2 cellular contexts compared by ENCODE assay signal in genomic region chr22:41360126-41360525, GRCh38.
A peak's percentile ranks its signal among the peaks of the same experiment; 100 is the strongest.
TF ChIP-seq lines count a peak whose summit lies in the region.

No MANE protein-coding gene starts in this region.

TF ChIP-seq in HepG2, 621 proteins besides CTCF, POLR2A, EP300 and RAD21 (continues in another document):
- TF ChIP-seq KMT2B (CRISPR knock-in tag; IDR thresholded peaks at IDR 0.05) (0 out of 2 replicates have a peak, but pooled peaks have one; percentile 3), HHEX (CRISPR knock-in tag; IDR thresholded peaks at IDR 0.05) (no peak), FOXP4 (CRISPR knock-in tag; IDR thresholded peaks at IDR 0.05) (no peak), PATZ1 (CRISPR knock-in tag; IDR thresholded peaks at IDR 0.05) (peak; percentile 90), IKZF5 (CRISPR knock-in tag; IDR thresholded peaks at IDR 0.05) (peak; percentile 49; the same call in 1 of the 2 replicates), THAP8 (CRISPR knock-in tag; IDR thresholded peaks at IDR 0.05; ENCODE audit: borderline replicate concordance) (no peak), SPEN (CRISPR knock-in tag; IDR thresholded peaks at IDR 0.05; ENCODE audit: low read depth) (peak; percentile 44; the same call in 1 of the 2 replicates), KMT2A (CRISPR knock-in tag; IDR thresholded peaks at IDR 0.05) (no peak), THRA (CRISPR knock-in tag; IDR thresholded peaks at IDR 0.05; ENCODE audit: borderline replicate concordance) (peak; percentile 62; the same call in 1 of the 2 replicates), SMARCC2 (IDR thresholded peaks at IDR 0.05) (no peak), KLF15 (CRISPR knock-in tag; IDR thresholded peaks at IDR 0.05; ENCODE audit: borderline replicate concordance) (no peak), HNRNPLL (IDR thresholded peaks at IDR 0.05; ENCODE audit: low read depth, low read length, poor library complexity, severe bottlenecking) (peak; percentile 30), ELF3 (CRISPR knock-in tag; IDR thresholded peaks at IDR 0.05) (peak; percentile 12; the same call in 1 of the 2 replicates), MED1 (CRISPR knock-in tag; IDR thresholded peaks at IDR 0.05) (peak; percentile 62), ZMYM4 (CRISPR knock-in tag; IDR thresholded peaks at IDR 0.05) (0 out of 2 replicates have a peak, but pooled peaks have one; percentile 17), ZNF20 (CRISPR knock-in tag; IDR thresholded peaks at IDR 0.05) (no peak), SP4 (CRISPR knock-in tag; IDR thresholded peaks at IDR 0.05) (peak; percentile 47; the same call in 1 of the 2 replicates), TFAP4 (IDR thresholded peaks at IDR 0.05; ENCODE audit: borderline replicate concordance, low read depth) (0 out of 2 replicates have a peak, but pooled peaks have one; percentile 23), ZBTB20 (CRISPR knock-in tag; IDR thresholded peaks at IDR 0.05; ENCODE audit: borderline replicate concordance, low read depth) (no peak), THAP11 (CRISPR knock-in tag; IDR thresholded peaks at IDR 0.05) (0 out of 2 replicates have a peak, but pooled peaks have one; percentile 26), SP5 (CRISPR knock-in tag; IDR thresholded peaks at IDR 0.05; ENCODE audit: borderline replicate concordance, low read depth) (no peak), ZMAT3 (CRISPR knock-in tag; conservative IDR thresholded peaks at IDR 0.05) (0 out of 2 replicates have a peak, but pooled peaks have one; percentile 36), FOXA3 (CRISPR knock-in tag; IDR thresholded peaks at IDR 0.05) (peak; percentile 97), ZSCAN29 (CRISPR knock-in tag; conservative IDR thresholded peaks at IDR 0.05) (no peak), KAT8 (CRISPR knock-in tag; IDR thresholded peaks at IDR 0.05) (peak; percentile 36; the same call in 1 of the 2 replicates)

TF ChIP-seq in SK-N-SH treated with all-trans-retinoic acid at 6 μM for 48 hours, 23 proteins besides CTCF, POLR2A, EP300 and RAD21:
- no peak for TF ChIP-seq OSR1 (CRISPR knock-in tag; IDR thresholded peaks at IDR 0.05)
- no peak for TF ChIP-seq ARNTL (CRISPR knock-in tag; IDR thresholded peaks at IDR 0.05; ENCODE audit: borderline replicate concordance, low read depth)
- TF ChIP-seq CSDC2 (CRISPR knock-in tag; IDR thresholded peaks at IDR 0.05) = no peak
- TF ChIP-seq TCF4 (CRISPR knock-in tag; IDR thresholded peaks at IDR 0.05; ENCODE audit: borderline replicate concordance) = no peak
- no peak for TF ChIP-seq CSRNP3 (CRISPR knock-in tag; IDR thresholded peaks at IDR 0.05)
- no peak for TF ChIP-seq SNAI2 (CRISPR knock-in tag; IDR thresholded peaks at IDR 0.05)
- no peak for TF ChIP-seq CREB5 (CRISPR knock-in tag; IDR thresholded peaks at IDR 0.05; ENCODE audit: low read depth)
- no peak for TF ChIP-seq TOX (CRISPR knock-in tag; IDR thresholded peaks at IDR 0.05; ENCODE audit: borderline replicate concordance)
- no peak for TF ChIP-seq ZNF565 (CRISPR knock-in tag; conservative IDR thresholded peaks at IDR 0.05; ENCODE audit: low read depth)
- TF ChIP-seq POU6F1 (CRISPR knock-in tag; IDR thresholded peaks at IDR 0.05; ENCODE audit: borderline replicate concordance, low read depth) = no peak
- no peak for TF ChIP-seq ZNF70 (CRISPR knock-in tag; IDR thresholded peaks at IDR 0.05)
- TF ChIP-seq BACH2 (CRISPR knock-in tag; IDR thresholded peaks at IDR 0.05; ENCODE audit: borderline replicate concordance) = no peak
- no peak for TF ChIP-seq PPARA (CRISPR knock-in tag; IDR thresholded peaks at IDR 0.05; ENCODE audit: borderline replicate concordance)
- no peak for TF ChIP-seq RARB (CRISPR knock-in tag; IDR thresholded peaks at IDR 0.05)
- TF ChIP-seq GLIS3 (CRISPR knock-in tag; IDR thresholded peaks at IDR 0.05) = no peak
- no peak for TF ChIP-seq ESRRG (CRISPR knock-in tag; IDR thresholded peaks at IDR 0.05)
- TF ChIP-seq ZFP3 (CRISPR knock-in tag; IDR thresholded peaks at IDR 0.05) = no peak
- no peak for TF ChIP-seq PATZ1 (CRISPR knock-in tag; IDR thresholded peaks at IDR 0.05; ENCODE audit: borderline replicate concordance)
- no peak for TF ChIP-seq ISL1 (CRISPR knock-in tag; IDR thresholded peaks at IDR 0.05)
